Comparison of ENCODE assay signal across 22 cellular contexts in genomic region chr16:66455970-66456369, GRCh38.
"Had no signal": no experiment of that assay in that cellular context is flagged by ENCODE, and none has a peak within 500 bp of the region (broad histone marks: within the 10 kb centered on the region; RNA-seq: fewer than 3 reads in every experiment).

No MANE protein-coding gene starts in this region.

- H3K27ac ChIP-seq: HL-60, RWPE1 had no signal

- DNase-seq: KBM-7; MV-4-11; NCI-H1048; NCI-H1105; NCI-H1417; NCI-H1436 treated with DMSO at 0.1 percent for 48 hours; NCI-H1694; NCI-H187 treated with DMSO at 0.1 percent for 48 hours; NCI-H2029 treated with DMSO at 0.1 percent for 48 hours; NCI-H2171 treated with DMSO at 0.1 percent for 48 hours; NCI-H345; NCI-H446 treated with DMSO at 0.1 percent for 48 hours; NCI-H510A treated with DMSO at 0.1 percent for 48 hours; NCI-H526; NCI-H82; NK-92 treated with Interleukin-12 subunit alpha and Interleukin-12 subunit beta, amount 100 ng/mL, for 24 hours; PC-3; SHP77 had no signal

- ATAC-seq: Panc1, PC-3, SK-N-SH treated with all-trans-retinoic acid at 6 μM for 48 hours had no signal
